29 cellular contexts compared by ENCODE assay signal in genomic region chr11:33454264-33454663, GRCh38.
A peak's percentile ranks its signal among the peaks of the same experiment; 100 is the strongest.
DNase-seq lines count a peak whose midpoint lies in the region; ATAC-seq and TF ChIP-seq lines count a peak whose summit lies in the region.
"Had no signal": no experiment of that assay in that cellular context is flagged by ENCODE, and none has a peak within 500 bp of the region (broad histone marks: within the 10 kb centered on the region; RNA-seq: fewer than 3 reads in every experiment).

No MANE protein-coding gene starts in this region.

- no peaks in the 10 kb centered on the region for H3K9me2 ChIP-seq in neural cell (ENCODE audit: insufficient read depth, low read length)

- H3K27ac Mint-ChIP-seq in naive thymus-derived CD8-positive, alpha-beta T cell, result no peak overlapping the region
- H3K27ac Mint-ChIP-seq: activated CD8-positive, alpha-beta memory T cell treated with anti-CD3 and anti-CD28 coated beads, Interleukin-2, amount 10 ng/mL, durations not matched to agents 7 days and 5 days; activated naive CD4-positive, alpha-beta T cell treated with anti-CD3 and anti-CD28 coated beads, Interleukin-2, amount 10 ng/mL, durations not matched to agents 7 days and 5 days; CD4-positive, CD25-positive, alpha-beta regulatory T cell; WTC11 had no signal

- peak; percentile 58 for TF ChIP-seq EP300 in neural cell (conservative IDR thresholded peaks at IDR 0.05; ENCODE audit: poor library complexity, severe bottlenecking)

- DNase-seq in DMS153 treated with DMSO at 0.1 percent for 48 hours (lab: John Stamatoyannopoulos, UW; ENCODE audit: unreplicated experiment) (peak; percentile 3), DMS153 (lab: John Stamatoyannopoulos, UW) (no peak), NCI-H2081 treated with DMSO at 0.1 percent for 48 hours (lab: John Stamatoyannopoulos, UW) (peak; percentile 41), NCI-H69 (lab: John Stamatoyannopoulos, UW) (peak; percentile 98), ascending aorta (ENCODE audit: low spot score in 2 of 2) (no peak), NCI-H2196 treated with DMSO at 0.1 percent for 48 hours (lab: John Stamatoyannopoulos, UW; ENCODE audit: unreplicated experiment) (no peak)
- DNase-seq in naive thymus-derived CD8-positive, alpha-beta T cell, result no peak
- DNase-seq: 8988T; activated CD4-positive, alpha-beta T cell treated with anti-CD3 and anti-CD28 coated beads, Interleukin-2, amount 50 U/mL, for 1 hour; activated CD8-positive, alpha-beta memory T cell treated with anti-CD3 and anti-CD28 coated beads, Interleukin-2, amount 10 ng/mL, durations not matched to agents 7 days and 5 days; activated naive CD4-positive, alpha-beta T cell treated with anti-CD3 and anti-CD28 coated beads, Interleukin-2, amount 10 ng/mL, durations not matched to agents 7 days and 5 days; amygdala; CD4-positive, CD25-positive, alpha-beta regulatory T cell; colonic mucosa; effector CD8-positive, alpha-beta T cell; glutamatergic neuron; GOT3; NCI-H226; nucleus accumbens; Peyer's patch; psoas muscle; SHP77 treated with DMSO at 0.1 percent for 48 hours; stimulated activated naive CD8-positive, alpha-beta T cell treated with anti-CD3 and anti-CD28 coated beads, Interleukin-15, Interleukin-2, amounts not matched to agents 100 U/mL and 50 U/mL, for 24 hours; T1000; uterus had no signal

- no peaks in the 10 kb centered on the region for H3K36me3 Mint-ChIP-seq in naive thymus-derived CD8-positive, alpha-beta T cell
- H3K36me3 Mint-ChIP-seq: activated CD8-positive, alpha-beta memory T cell treated with anti-CD3 and anti-CD28 coated beads, Interleukin-2, amount 10 ng/mL, durations not matched to agents 7 days and 5 days; activated naive CD4-positive, alpha-beta T cell treated with anti-CD3 and anti-CD28 coated beads, Interleukin-2, amount 10 ng/mL, durations not matched to agents 7 days and 5 days; CD4-positive, CD25-positive, alpha-beta regulatory T cell; WTC11 had no signal

- H3K9me3 ChIP-seq in neural cell (ENCODE audit: low read length) (no peaks in the 10 kb centered on the region), ascending aorta (no peaks in the 10 kb centered on the region)
- H3K9me3 ChIP-seq: colonic mucosa, Peyer's patch, psoas muscle, thoracic aorta, uterus had no signal

- POLR2A ChIA-PET in naive thymus-derived CD8-positive, alpha-beta T cell (lab: Charles Lee), result no interaction called here

- peak overlapping the region; percentile 2 for H3K4me2 ChIP-seq in neural cell (ENCODE audit: low read length)

- H3F3A ChIP-seq in neural cell (ENCODE audit: insufficient read depth, low read length, poor library complexity, severe bottlenecking), result no peaks in the 10 kb centered on the region

- H3K36me3 ChIP-seq in neural cell (ENCODE audit: insufficient read depth, low read length) (no peaks in the 10 kb centered on the region), ascending aorta (no peaks in the 10 kb centered on the region)
- H3K36me3 ChIP-seq: cardiac muscle cell, colonic mucosa, Peyer's patch, thoracic aorta, uterus had no signal

- no peak overlapping the region for H3K27ac ChIP-seq in neural cell (ENCODE audit: low read length)
- no peak overlapping the region for H3K27ac ChIP-seq in ascending aorta
- H3K27ac ChIP-seq: cardiac muscle cell, colonic mucosa, Peyer's patch, psoas muscle, thoracic aorta, uterus had no signal

- H3K27me3 ChIP-seq in neural cell (ENCODE audit: insufficient read depth, low read depth, low read length) (no peaks in the 10 kb centered on the region), ascending aorta (no peaks in the 10 kb centered on the region)
- H3K27me3 ChIP-seq: cardiac muscle cell, colonic mucosa, Peyer's patch, uterus had no signal

- no peak for TF ChIP-seq RAD21 in neural cell (conservative IDR thresholded peaks at IDR 0.05)

- no peaks in the 10 kb centered on the region for H3K9me3 Mint-ChIP-seq in naive thymus-derived CD8-positive, alpha-beta T cell
- H3K9me3 Mint-ChIP-seq: activated naive CD4-positive, alpha-beta T cell treated with anti-CD3 and anti-CD28 coated beads, Interleukin-2, amount 10 ng/mL, durations not matched to agents 7 days and 5 days; WTC11 had no signal

- no peaks in the 10 kb centered on the region for H3K4me1 Mint-ChIP-seq in naive thymus-derived CD8-positive, alpha-beta T cell
- H3K4me1 Mint-ChIP-seq: activated CD8-positive, alpha-beta memory T cell treated with anti-CD3 and anti-CD28 coated beads, Interleukin-2, amount 10 ng/mL, durations not matched to agents 7 days and 5 days; activated naive CD4-positive, alpha-beta T cell treated with anti-CD3 and anti-CD28 coated beads, Interleukin-2, amount 10 ng/mL, durations not matched to agents 7 days and 5 days; CD4-positive, CD25-positive, alpha-beta regulatory T cell; WTC11 had no signal

- H2AFZ ChIP-seq in neural cell (ENCODE audit: low read depth, low read length), result no peak overlapping the region

- H3K27me3 Mint-ChIP-seq in naive thymus-derived CD8-positive, alpha-beta T cell, result peaks cover 11 to 38% (median 16%) of the 10 kb centered on the region in 5 donors

- intact Hi-C loops in ascending aorta (cut with DNase I), result no loop called here

- no peak overlapping the region for H3K4me3 Mint-ChIP-seq in naive thymus-derived CD8-positive, alpha-beta T cell
- H3K4me3 Mint-ChIP-seq: activated CD8-positive, alpha-beta memory T cell treated with anti-CD3 and anti-CD28 coated beads, Interleukin-2, amount 10 ng/mL, durations not matched to agents 7 days and 5 days; activated naive CD4-positive, alpha-beta T cell treated with anti-CD3 and anti-CD28 coated beads, Interleukin-2, amount 10 ng/mL, durations not matched to agents 7 days and 5 days; CD4-positive, CD25-positive, alpha-beta regulatory T cell; WTC11 had no signal

- no peaks in the 10 kb centered on the region for H3K4me1 ChIP-seq in ascending aorta
- H3K4me1 ChIP-seq: colonic mucosa, Peyer's patch, psoas muscle, uterus had no signal

- H3K4me3 ChIP-seq in neural cell (ENCODE audit: low read length), result no peak overlapping the region
- no peak overlapping the region for H3K4me3 ChIP-seq in ascending aorta
- H3K4me3 ChIP-seq: cardiac muscle cell, colonic mucosa, Peyer's patch, psoas muscle, thoracic aorta, uterus had no signal

- no peak for ATAC-seq in naive thymus-derived CD8-positive, alpha-beta T cell
- ATAC-seq: activated CD8-positive, alpha-beta memory T cell treated with anti-CD3 and anti-CD28 coated beads, Interleukin-2, amount 10 ng/mL, durations not matched to agents 7 days and 5 days; psoas muscle; stimulated activated naive CD8-positive, alpha-beta T cell treated with anti-CD3 and anti-CD28 coated beads, Interleukin-15, Interleukin-2, amounts not matched to agents 100 U/mL and 50 U/mL, for 24 hours; WTC11 had no signal

- TF ChIP-seq CTCF in neural cell (IDR thresholded peaks at IDR 0.05; ENCODE audit: poor library complexity, severe bottlenecking) (no peak), ascending aorta (IDR thresholded peaks at IDR 0.05) (no peak)

- no peak overlapping the region for H3K9ac ChIP-seq in neural cell (ENCODE audit: low read length)

- no peaks in the 10 kb centered on the region for H4K20me1 ChIP-seq in neural cell (ENCODE audit: insufficient read depth)

- no peaks in the 10 kb centered on the region for H3K79me2 ChIP-seq in neural cell (replicated peaks; ENCODE audit: insufficient read depth, low read length)

TF ChIP-seq in neural cell, 6 proteins besides CTCF, POLR2A, EP300 and RAD21:
- no peak for TF ChIP-seq EZH2 (IDR thresholded peaks at IDR 0.05; ENCODE audit: borderline replicate concordance, insufficient read depth, low read length, poor library complexity, severe bottlenecking)
- no peak for TF ChIP-seq REST (IDR thresholded peaks at IDR 0.05; ENCODE audit: borderline replicate concordance)
- TF ChIP-seq POLR2AphosphoS5 (IDR thresholded peaks at IDR 0.05), result peak; percentile 57

Comparison
In these comparisons a context has a peak if more than half of its experiments do, and no peak if none do; other contexts are left out.
1. DNase-seq: peak in DMS153 treated with DMSO at 0.1 percent for 48 hours (single experiment), NCI-H2081 treated with DMSO at 0.1 percent for 48 hours (single experiment) and NCI-H69 (single experiment); none in DMS153 (single experiment), naive thymus-derived CD8-positive, alpha-beta T cell (0 of 10), ascending aorta (0 of 2) and NCI-H2196 treated with DMSO at 0.1 percent for 48 hours (single experiment).